Comparison of ENCODE assay signal across 8 cellular contexts in the genomic region with DNA sequence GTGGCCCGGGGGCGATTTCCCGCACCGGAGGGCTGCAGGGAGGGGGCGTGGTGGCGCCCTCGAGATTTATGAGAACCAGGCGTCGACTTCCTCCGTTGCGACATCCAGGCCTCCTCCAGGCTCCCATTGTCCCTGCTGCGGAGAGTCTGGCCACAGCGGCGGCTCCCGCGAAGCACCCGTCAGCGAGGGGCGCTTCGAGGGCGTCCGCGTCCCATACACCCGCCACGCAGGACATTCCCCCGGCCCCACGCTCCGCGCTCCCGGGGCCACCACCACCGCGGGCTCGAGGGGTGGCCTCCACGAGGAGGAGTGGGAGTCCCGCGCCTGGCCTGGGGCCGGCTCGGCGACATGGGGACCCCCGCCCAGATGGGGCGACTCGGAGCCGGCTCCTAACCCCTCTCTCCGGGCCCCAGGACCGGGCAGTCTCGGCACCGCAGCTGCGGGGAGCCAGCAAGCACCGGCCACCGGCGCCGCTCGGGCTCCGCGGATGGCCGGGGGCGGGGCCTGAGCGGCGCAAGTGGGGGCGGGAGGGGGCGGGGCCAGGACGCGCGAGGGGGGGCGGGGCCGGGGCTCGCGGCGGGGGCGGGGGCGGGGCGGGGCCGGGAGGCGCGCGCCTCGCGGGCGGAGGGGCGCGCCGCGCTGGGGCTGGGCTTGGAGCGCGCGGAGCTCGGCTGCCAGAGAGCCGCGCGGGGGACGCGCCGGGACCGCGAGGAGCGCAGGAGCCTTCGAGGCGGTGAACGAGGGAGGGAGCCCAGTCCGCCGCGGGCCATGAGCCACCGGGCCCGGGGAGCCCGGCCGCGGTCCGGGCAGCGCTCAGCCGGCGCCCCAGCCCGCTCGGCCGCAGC. TPM values are rescaled to one million over a fixed set of nuclear protein-coding genes. Genes with fewer than 3 reads are reported as not detected.
A peak's percentile ranks its signal among the peaks of the same experiment; 100 is the strongest.
DNase-seq lines count a peak whose midpoint lies in the region; ATAC-seq, FAIRE-seq and TF ChIP-seq lines count a peak whose summit lies in the region.

Gene SH2B2 (plus strand): TSS at position 632 of the 845 bp plus-strand sequence. CDS start 13,683 bp downstream, outside the sequence.

- H3K4me1 ChIP-seq in H1 (replicated peaks in 1 of 4; ENCODE audit: control insufficient read depth in 3 of 4, insufficient read depth in 4 of 4, low read length in 3 of 4) = peaks cover 2 to 14% (median 8%) of the 10 kb centered on the region in 4 experiments; a peak in 6 of 7 replicates

- peak in 1 of 2 experiments; percentile 23; a peak in 1 of 3 replicates for TF ChIP-seq POLR2A in H1 (IDR thresholded peaks at IDR 0.05; ENCODE audit: control extremely low read depth in 1 of 2, low read depth in 2 of 2, low read length in 2 of 2)

- peaks cover 8 to 26% of the 10 kb centered on the region in 2 experiments for H4K20me1 ChIP-seq in H1 (replicated peaks in 1 of 2; ENCODE audit: control insufficient read depth in 1 of 2, insufficient read depth in 2 of 2, low read length in 2 of 2)

- CTCF ChIA-PET in H1 (lab: Charles Lee; ENCODE audit: partially characterized antibody) = interaction anchor here (2.4 kb wide), 1 partner anchor 105 kb away, joined by 11 read pairs; no protein-coding TSS in a partner anchor

- H3K4me2 ChIP-seq in H1 (ENCODE audit: insufficient read depth in 1 of 2, low read depth in 2 of 2, low read length in 2 of 2) = peak within 1 kb of the TSS; percentile 76 to 92

- no peak within 1 kb of the TSS for H3K23ac ChIP-seq in H1 (ENCODE audit: insufficient read length)

- 2% methylated on average over 30 of the region's 114 CpGs; no CpG with 5 or more reads in 1 of the 2 experiments for WGBS in H1 (ENCODE audit: extremely low coverage in 1 of 2, insufficient coverage in 1 of 2, insufficient read length in 1 of 2, insufficient replicate concordance in 2 of 2, low coverage in 1 of 2, low lambda C conversion rate in 2 of 2, missing lambda C conversion rate in 1 of 2), 2 experiments

- peak within 1 kb of the TSS in 3 of 4 experiments; percentile 13 to 34 (median 32); a peak in 6 of 7 replicates for H3K9ac ChIP-seq in H1 (replicated peaks in 1 of 4; ENCODE audit: extremely low read depth in 1 of 4, low read depth in 3 of 4, low read length in 3 of 4)

- no peak within 1 kb of the TSS; the same call in 1 of the 2 replicates for H2BK5ac ChIP-seq in H1 (ENCODE audit: low read depth, low read length)

- H3K23me2 ChIP-seq in H1 (ENCODE audit: low read depth, low read length) = peaks cover 14% of the 10 kb centered on the region; the same call in 1 of the 2 replicates

- ATAC-seq in GM21717 (IDR thresholded peaks at IDR 0.05; ENCODE audit: unreplicated experiment) (peak; percentile 21), memory B cell (ENCODE audit: low read depth) (peak; percentile 33), HG03565 (IDR thresholded peaks at IDR 0.05; ENCODE audit: unreplicated experiment) (no peak)
- ATAC-seq in stimulated activated naive CD8-positive, alpha-beta T cell treated with anti-CD3 and anti-CD28 coated beads, Interleukin-15, Interleukin-2, amounts not matched to agents 100 U/mL and 50 U/mL, for 24 hours = peak; percentile 46

- TF ChIP-seq EP300 in H1 (IDR thresholded peaks at IDR 0.05; ENCODE audit: borderline replicate concordance in 1 of 2, low read depth in 2 of 2, low read length in 2 of 2) = no peak

- TF ChIP-seq CTCF in H1 (IDR thresholded peaks at IDR 0.05; ENCODE audit: control extremely low read depth in 1 of 3, insufficient read depth in 1 of 3, low read depth in 1 of 3, low read length in 3 of 3) = no peak

- H3K4me3 ChIP-seq in H1 (ENCODE audit: extremely low read depth in 1 of 4, insufficient read depth in 2 of 4, low read depth in 3 of 4, low read length in 4 of 4) = peak within 1 kb of the TSS; percentile 71 to 97 (median 82)

- no peaks in the 10 kb centered on the region for H3K9me3 ChIP-seq in H1 (ENCODE audit: insufficient read depth in 2 of 2, low read depth in 1 of 2, low read length in 1 of 2)

- no peak within 1 kb of the TSS for H3K14ac ChIP-seq in H1 (ENCODE audit: insufficient read length)

- peak within 1 kb of the TSS; percentile 85 for H4K91ac ChIP-seq in H1 (replicated peaks; ENCODE audit: insufficient read length, low read length)

- peaks cover 5% of the 10 kb centered on the region for H3K79me1 ChIP-seq in H1 (ENCODE audit: low read depth, low read length)

- H3K36me3 ChIP-seq in H1 (ENCODE audit: control insufficient read depth in 2 of 4, insufficient read depth in 4 of 4, low read length in 3 of 4) = no peaks in the 10 kb centered on the region

- peak within 1 kb of the TSS; percentile 87 for H3K18ac ChIP-seq in H1 (ENCODE audit: extremely low read depth, low read length)

- no peak within 1 kb of the TSS for H2AK5ac ChIP-seq in H1 (ENCODE audit: low read depth, low read length)

- no peaks in the 10 kb centered on the region for H3K79me2 ChIP-seq in H1 (ENCODE audit: control insufficient read depth in 1 of 2, insufficient read depth in 2 of 2, low read length in 2 of 2)

- H3K27ac ChIP-seq in H1 (ENCODE audit: low read depth, low read length) = no peak within 1 kb of the TSS; the same call in 1 of the 2 replicates

- H2BK12ac ChIP-seq in H1 (ENCODE audit: low read depth, low read length) = peak within 1 kb of the TSS; percentile 43; the same call in 1 of the 2 replicates

- peak within 1 kb of the TSS; percentile 61; the same call in 1 of the 2 replicates for H2BK15ac ChIP-seq in H1 (ENCODE audit: low read length)

- no peaks in the 10 kb centered on the region for H3K27me3 Mint-ChIP-seq in memory B cell

- peak; percentile 73 for DNase-seq in COLO668 (lab: John Stamatoyannopoulos, UW; ENCODE audit: unreplicated experiment)
- peak; percentile 61 for DNase-seq in NCI-H2171 (lab: John Stamatoyannopoulos, UW)
- peak; percentile 25 to 31 for DNase-seq in activated CD4-positive, alpha-beta T cell treated with anti-CD3 and anti-CD28 coated beads, Interleukin-2, amount 50 U/mL, for 4 hours
- DNase-seq in H1 (ENCODE audit: low read depth in 1 of 2, low spot score in 2 of 2) = peak in 1 of 2 experiments; percentile 79
- DNase-seq in memory B cell (ENCODE audit: low spot score in 2 of 2) = peak; percentile 63 to 79
- DNase-seq in stimulated activated naive CD8-positive, alpha-beta T cell treated with anti-CD3 and anti-CD28 coated beads, Interleukin-15, Interleukin-2, amounts not matched to agents 100 U/mL and 50 U/mL, for 24 hours = peak; percentile 48

- peaks cover 0 to 4% (median 3%) of the 10 kb centered on the region in 4 experiments; a peak in 3 of 7 replicates for H3K27me3 ChIP-seq in H1 (replicated peaks in 1 of 4; ENCODE audit: control insufficient read depth in 3 of 4, extremely low read depth in 1 of 4, insufficient read depth in 3 of 4, low read length in 3 of 4)

- H3K27ac Mint-ChIP-seq in memory B cell = peak within 1 kb of the TSS; percentile 91

- no peak within 1 kb of the TSS for H2BK20ac ChIP-seq in H1 (ENCODE audit: low read length)

- TF ChIP-seq RAD21 in H1 (IDR thresholded peaks at IDR 0.05 in 1 of 2, conservative IDR thresholded peaks at IDR 0.05 in 1 of 2; ENCODE audit: low read depth in 2 of 2, low read length in 2 of 2) = no peak

- H3K9me3 Mint-ChIP-seq in memory B cell = no peaks in the 10 kb centered on the region

- H3K4me1 Mint-ChIP-seq in memory B cell = peaks cover 46% of the 10 kb centered on the region

- peak within 1 kb of the TSS; percentile 94 for H3K4ac ChIP-seq in H1 (replicated peaks; ENCODE audit: insufficient read length, low read depth, low read length)

- H3K4me3 Mint-ChIP-seq in memory B cell = peak within 1 kb of the TSS; percentile 87

- peak within 1 kb of the TSS; percentile 88 for H4K5ac ChIP-seq in H1 (ENCODE audit: insufficient read length, low read depth, low read length)

- H2BK120ac ChIP-seq in H1 (replicated peaks; ENCODE audit: low read depth, low read length) = no peak within 1 kb of the TSS

- H3K56ac ChIP-seq in H1 (replicated peaks; ENCODE audit: insufficient read length, low read depth, low read length) = peak within 1 kb of the TSS; percentile 46

- no peak for FAIRE-seq in H1 (lab: Jason Lieb, UNC)

- no peak within 1 kb of the TSS; the same call in 1 of the 2 replicates for H2AFZ ChIP-seq in H1 (ENCODE audit: low read length)

- POLR2A ChIA-PET in H1 (lab: Charles Lee; ENCODE audit: partially characterized antibody) = no interaction called here

- H3K36me3 Mint-ChIP-seq in memory B cell = no peaks in the 10 kb centered on the region

- peak within 1 kb of the TSS; percentile 64 for H4K8ac ChIP-seq in H1 (ENCODE audit: extremely low read depth, insufficient read depth, low read length)

TF ChIP-seq in H1, 55 proteins besides CTCF, POLR2A, EP300 and RAD21 (continues in another document):
- TF ChIP-seq SAP30 (IDR thresholded peaks at IDR 0.05; ENCODE audit: insufficient read depth, insufficient replicate concordance, low read length) (no peak), CREB1 (IDR thresholded peaks at IDR 0.05) (no peak), SIN3A (conservative IDR thresholded peaks at IDR 0.05 in 1 of 2, IDR thresholded peaks at IDR 0.05 in 1 of 2; ENCODE audit: low read depth in 1 of 2, low read length in 2 of 2) (0 out of 4 replicates have a peak, but pooled peaks of 1 of the 2 experiments have one; percentile 32), SIX5 (IDR thresholded peaks at IDR 0.05; ENCODE audit: low read depth, low read length) (no peak), CBX8 (IDR thresholded peaks at IDR 0.05; ENCODE audit: borderline replicate concordance, low read depth, low read length) (no peak), KDM4A (IDR thresholded peaks at IDR 0.05; ENCODE audit: low read depth, low read length, severe bottlenecking) (peak; percentile 81), KDM5A (IDR thresholded peaks at IDR 0.05; ENCODE audit: low read length) (no peak), CTBP2 (IDR thresholded peaks at IDR 0.05; ENCODE audit: borderline replicate concordance, insufficient read depth, insufficient read length, low read length) (no peak), FOSL1 (IDR thresholded peaks at IDR 0.05; ENCODE audit: insufficient read depth, low read depth, low read length) (no peak), TAF7 (optimal IDR thresholded peaks at IDR 0.05; ENCODE audit: borderline replicate concordance, low read depth, low read length) (peak; percentile 24), SRF (IDR thresholded peaks at IDR 0.05; ENCODE audit: low read depth, low read length) (no peak), CEBPB (IDR thresholded peaks at IDR 0.05; ENCODE audit: low read depth, low read length) (peak; percentile 88)

RNA-seq across cellular contexts. Expression of gene SH2B2, which starts in this region (rescaled TPM):
- total RNA-seq in H1 (2021; fragmentation: NEBNext Ultra II Directional; extraction: Animal tissue kit (Norgen Biotek cat#: 25700)) = 17.5 and 18.7 TPM in 2 replicates
- polyA plus RNA-seq in H1 (2011; rRNA removed) = 11.5 and 21.0 TPM in 2 replicates
- 11.9 TPM for polyA plus RNA-seq in H1 (2011; cell fraction: cytosol; rRNA removed)
- polyA plus RNA-seq in H1 (2011; cell fraction: nucleus; rRNA removed) = 13.6 TPM
- 4.5 to 12.5 TPM (median 10.7 TPM) in 4 replicates for polyA plus RNA-seq in H1 (2012, experiment 1 of 2)
- polyA plus RNA-seq in H1 (2012, experiment 2 of 2) = 6.4 TPM
- polyA plus RNA-seq in H1 (2013, experiment 1 of 2) = 6.5 TPM
- 7.5 TPM for polyA plus RNA-seq in H1 (2013, experiment 2 of 2)
- polyA minus RNA-seq in H1 (2011; rRNA and poly(A)+ RNA removed) = 5.3 and 6.7 TPM in 2 replicates
- polyA minus RNA-seq in H1 (2011; cell fraction: cytosol; rRNA and poly(A)+ RNA removed) = 11.3 TPM
- polyA minus RNA-seq in H1 (2011; cell fraction: nucleus; rRNA and poly(A)+ RNA removed) = 7.5 TPM
